ENCODE assay signal across 29 cellular contexts in genomic region chr7:96452146-96452545, GRCh38.
"Had no signal": no experiment of that assay in that cellular context is flagged by ENCODE, and none has a peak within 500 bp of the region (broad histone marks: within the 10 kb centered on the region; RNA-seq: fewer than 3 reads in every experiment).

No MANE protein-coding gene starts in this region.

- H3K27me3 ChIP-seq: stomach, suprapubic skin, testis, thyroid gland, tibial artery, tibial nerve, transverse colon, upper lobe of left lung, upper lobe of right lung, uterus, vagina had no signal

- H3K9me3 ChIP-seq: stomach, suprapubic skin, testis, thoracic aorta, thyroid gland, tibial artery, tibial nerve, transverse colon, upper lobe of left lung, upper lobe of right lung, uterus, vagina had no signal

- H3K36me3 Mint-ChIP-seq: stimulated activated effector memory CD8-positive, alpha-beta T cell treated with anti-CD3 and anti-CD28 coated beads, Interleukin-12 subunit alpha, Interleukin-12 subunit beta, amount 100 ng/mL, for 72 hours; stimulated activated memory B cell treated with anti-CD40 and anti-IgM and Interleukin-4, amounts not matched to agents 10 μg/mL and 1 μg/mL and 100 μg/mL, for 72 hours; stimulated activated naive B cell treated with anti-CD40 and anti-IgM and Interleukin-4, amounts not matched to agents 10 μg/mL and 1 μg/mL and 100 μg/mL, for 72 hours; type B pancreatic cell had no signal

- FAIRE-seq: urothelium cell line had no signal

- H3K27ac Mint-ChIP-seq: stimulated activated effector memory CD8-positive, alpha-beta T cell treated with anti-CD3 and anti-CD28 coated beads, Interleukin-12 subunit alpha, Interleukin-12 subunit beta, amount 100 ng/mL, for 72 hours; stimulated activated memory B cell treated with anti-CD40 and anti-IgM and Interleukin-4, amounts not matched to agents 10 μg/mL and 1 μg/mL and 100 μg/mL, for 72 hours; stimulated activated naive B cell treated with anti-CD40 and anti-IgM and Interleukin-4, amounts not matched to agents 10 μg/mL and 1 μg/mL and 100 μg/mL, for 72 hours; stimulated activated naive CD8-positive, alpha-beta T cell treated with anti-CD3 and anti-CD28 coated beads, Interleukin-15, amount 100 ng/mL, for 72 hours; stimulated activated naive CD8-positive, alpha-beta T cell treated with anti-CD3 and anti-CD28 coated beads, Interleukin-15, Interleukin-2, amounts not matched to agents 100 ng/mL and 50 ng/mL, for 24 hours; type B pancreatic cell had no signal

- H3K27ac ChIP-seq: stomach, suprapubic skin, testis, thoracic aorta, thyroid gland, tibial artery, tibial nerve, transverse colon, upper lobe of left lung, upper lobe of right lung, uterus, vagina had no signal

- H3K36me3 ChIP-seq: stomach, suprapubic skin, thoracic aorta, thyroid gland, tibial artery, tibial nerve, transverse colon, upper lobe of left lung, upper lobe of right lung, uterus, vagina had no signal

- H3K4me3 Mint-ChIP-seq: stimulated activated effector memory CD8-positive, alpha-beta T cell treated with anti-CD3 and anti-CD28 coated beads, Interleukin-12 subunit alpha, Interleukin-12 subunit beta, amount 100 ng/mL, for 72 hours; stimulated activated memory B cell treated with anti-CD40 and anti-IgM and Interleukin-4, amounts not matched to agents 10 μg/mL and 1 μg/mL and 100 μg/mL, for 72 hours; stimulated activated naive B cell treated with anti-CD40 and anti-IgM and Interleukin-4, amounts not matched to agents 10 μg/mL and 1 μg/mL and 100 μg/mL, for 72 hours; stimulated activated naive CD8-positive, alpha-beta T cell treated with anti-CD3 and anti-CD28 coated beads, Interleukin-15, amount 100 ng/mL, for 72 hours; stimulated activated naive CD8-positive, alpha-beta T cell treated with anti-CD3 and anti-CD28 coated beads, Interleukin-15, Interleukin-2, amounts not matched to agents 100 ng/mL and 50 ng/mL, for 24 hours; type B pancreatic cell had no signal

- H3K4me1 ChIP-seq: stomach, suprapubic skin, testis, thyroid gland, tibial artery, tibial nerve, transverse colon, upper lobe of left lung, upper lobe of right lung, uterus, vagina had no signal

- H3K9me3 Mint-ChIP-seq: stimulated activated effector memory CD8-positive, alpha-beta T cell treated with anti-CD3 and anti-CD28 coated beads, Interleukin-12 subunit alpha, Interleukin-12 subunit beta, amount 100 ng/mL, for 72 hours; stimulated activated memory B cell treated with anti-CD40 and anti-IgM and Interleukin-4, amounts not matched to agents 10 μg/mL and 1 μg/mL and 100 μg/mL, for 72 hours; stimulated activated naive B cell treated with anti-CD40 and anti-IgM and Interleukin-4, amounts not matched to agents 10 μg/mL and 1 μg/mL and 100 μg/mL, for 72 hours; stimulated activated naive CD8-positive, alpha-beta T cell treated with anti-CD3 and anti-CD28 coated beads, Interleukin-15, amount 100 ng/mL, for 72 hours; stimulated activated naive CD8-positive, alpha-beta T cell treated with anti-CD3 and anti-CD28 coated beads, Interleukin-15, Interleukin-2, amounts not matched to agents 100 ng/mL and 50 ng/mL, for 24 hours; type B pancreatic cell had no signal

- DNase-seq: stimulated activated CD4-positive, alpha-beta T cell treated with anti-CD3 and anti-CD28 coated beads, Interleukin-2, amount 100 ng/mL, for 48 hours; stimulated activated CD4-positive, alpha-beta T cell treated with anti-CD3 and anti-CD28 coated beads, Interleukin-4, amount 100 ng/mL, for 1 hour; stimulated activated CD4-positive, alpha-beta T cell treated with anti-CD3 and anti-CD28 coated beads, Interleukin-4, amount 100 ng/mL, for 24 hours; stimulated activated CD4-positive, alpha-beta T cell treated with anti-CD3 and anti-CD28 coated beads, Interleukin-4, amount 100 ng/mL, for 4 hours; stimulated activated CD8-positive, alpha-beta memory T cell treated with anti-CD3 and anti-CD28 coated beads, Interleukin-4, amount 100 ng/mL, for 48 hours; stimulated activated naive B cell treated with anti-CD40 and anti-IgM and Interleukin-4, amounts not matched to agents 10 μg/mL and 1 μg/mL and 100 μg/mL, for 72 hours; stimulated activated naive CD4-positive, alpha-beta T cell; stimulated activated naive CD4-positive, alpha-beta T cell treated with Interleukin-2 at 50 U/mL for 16 hours; stimulated activated naive CD8-positive, alpha-beta T cell treated with anti-CD3 and anti-CD28 coated beads, Interleukin-15, amount 100 ng/mL, for 72 hours; stimulated activated naive CD8-positive, alpha-beta T cell treated with anti-CD3 and anti-CD28 coated beads, Interleukin-15, Interleukin-2, amounts not matched to agents 100 U/mL and 50 U/mL, for 24 hours; stomach; substantia nigra; testis; thyroid gland; tibial artery; transverse colon; trophoblast cell; upper lobe of left lung; upper lobe of right lung; uterus had no signal

- ATAC-seq: stimulated activated effector memory CD8-positive, alpha-beta T cell treated with anti-CD3 and anti-CD28 coated beads, Interleukin-12 subunit alpha, Interleukin-12 subunit beta, amount 100 ng/mL, for 72 hours; stimulated activated memory B cell treated with anti-CD40 and anti-IgM and Interleukin-4, amounts not matched to agents 10 μg/mL and 1 μg/mL and 100 μg/mL, for 72 hours; stimulated activated naive B cell treated with anti-CD40 and anti-IgM and Interleukin-4, amounts not matched to agents 10 μg/mL and 1 μg/mL and 100 μg/mL, for 72 hours; stimulated activated naive CD8-positive, alpha-beta T cell treated with anti-CD3 and anti-CD28 coated beads, Interleukin-15, amount 100 ng/mL, for 72 hours; stimulated activated naive CD8-positive, alpha-beta T cell treated with anti-CD3 and anti-CD28 coated beads, Interleukin-15, Interleukin-2, amounts not matched to agents 100 U/mL and 50 U/mL, for 24 hours; upper lobe of right lung had no signal

- H3K4me3 ChIP-seq: stomach, suprapubic skin, testis, thoracic aorta, thyroid gland, tibial artery, tibial nerve, transverse colon, upper lobe of left lung, upper lobe of right lung, uterus, vagina had no signal

- H3K27me3 Mint-ChIP-seq: stimulated activated naive CD8-positive, alpha-beta T cell treated with anti-CD3 and anti-CD28 coated beads, Interleukin-15, amount 100 ng/mL, for 72 hours; stimulated activated naive CD8-positive, alpha-beta T cell treated with anti-CD3 and anti-CD28 coated beads, Interleukin-15, Interleukin-2, amounts not matched to agents 100 ng/mL and 50 ng/mL, for 24 hours; type B pancreatic cell had no signal

- H3K4me1 Mint-ChIP-seq: stimulated activated effector memory CD8-positive, alpha-beta T cell treated with anti-CD3 and anti-CD28 coated beads, Interleukin-12 subunit alpha, Interleukin-12 subunit beta, amount 100 ng/mL, for 72 hours; stimulated activated memory B cell treated with anti-CD40 and anti-IgM and Interleukin-4, amounts not matched to agents 10 μg/mL and 1 μg/mL and 100 μg/mL, for 72 hours; stimulated activated naive B cell treated with anti-CD40 and anti-IgM and Interleukin-4, amounts not matched to agents 10 μg/mL and 1 μg/mL and 100 μg/mL, for 72 hours; stimulated activated naive CD8-positive, alpha-beta T cell treated with anti-CD3 and anti-CD28 coated beads, Interleukin-15, amount 100 ng/mL, for 72 hours had no signal
